ENCODE assay signal across 19 cellular contexts in the genomic region with DNA sequence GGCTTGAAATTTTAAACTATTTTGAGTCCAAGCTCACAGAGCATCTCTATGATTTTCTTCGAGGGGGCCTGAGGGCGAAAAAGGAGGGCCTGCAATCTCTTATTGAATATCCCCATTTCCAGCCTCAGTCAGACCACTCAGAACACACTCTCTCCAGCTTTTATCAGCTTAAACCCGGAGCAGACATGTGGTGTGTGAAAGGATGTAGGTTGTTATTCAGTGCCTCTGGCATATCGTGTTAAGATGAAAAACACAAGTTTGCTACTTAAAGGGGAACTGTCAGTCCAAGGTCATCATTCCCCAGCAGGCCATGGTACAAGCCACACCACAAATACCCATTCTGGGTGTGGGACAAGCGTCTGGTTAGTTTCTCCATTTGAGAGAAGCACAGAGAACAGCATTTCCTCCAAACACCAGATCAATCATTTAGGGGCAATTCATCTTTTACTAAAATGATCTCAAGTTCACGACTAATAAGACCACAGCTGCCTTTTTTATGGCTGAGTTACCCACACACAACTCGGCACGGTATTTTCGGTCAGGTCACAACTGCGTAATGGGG.
DNase-seq lines count a peak whose midpoint lies in the region; ATAC-seq and TF ChIP-seq lines count a peak whose summit lies in the region.
"Had no signal": no experiment of that assay in that cellular context is flagged by ENCODE, and none has a peak within 500 bp of the region (broad histone marks: within the 10 kb centered on the region; RNA-seq: fewer than 3 reads in every experiment).

No MANE protein-coding gene starts in this region.

- no peak overlapping the region for H3K9ac ChIP-seq in GM23248

- H3K36me3 ChIP-seq in GM23248 (ENCODE audit: low read depth) = no peaks in the 10 kb centered on the region
- H3K36me3 ChIP-seq in upper lobe of right lung = no peaks in the 10 kb centered on the region

- no peak for TF ChIP-seq CTCF in type B pancreatic cell (conservative IDR thresholded peaks at IDR 0.05)
- no peak for TF ChIP-seq CTCF in upper lobe of right lung (IDR thresholded peaks at IDR 0.05)

- H3K27ac ChIP-seq in GM23248 (no peak overlapping the region), upper lobe of right lung (no peak overlapping the region)
- H3K27ac ChIP-seq: C4-2B, HL-60 had no signal

- H3K27me3 ChIP-seq in GM23248 (replicated peaks; ENCODE audit: insufficient read depth) (no peaks in the 10 kb centered on the region), upper lobe of right lung (no peaks in the 10 kb centered on the region)

- H3K4me2 ChIP-seq in GM23248 (ENCODE audit: unreplicated experiment) = no peak overlapping the region

- ATAC-seq in SK-N-SH treated with all-trans-retinoic acid at 6 μM for 48 hours (peak; percentile 39; the same call in 1 of the 3 replicates), upper lobe of right lung (no peak)
- ATAC-seq: HCT116, K562 had no signal

- H3F3A ChIP-seq in GM23248 (ENCODE audit: insufficient read depth) = no peaks in the 10 kb centered on the region

- DNase-seq in MV-4-11 (lab: John Stamatoyannopoulos, UW) = peak; percentile 20
- DNase-seq in myocyte (ENCODE audit: low read depth) = peak; percentile 0
- no peak for DNase-seq in type B pancreatic cell (ENCODE audit: extremely low spot score, unreplicated experiment)
- no peak for DNase-seq in GM23248
- DNase-seq in upper lobe of right lung = no peak
- DNase-seq in cortex of kidney (lab: John Stamatoyannopoulos, UW) = no peak
- DNase-seq: ACHN; Calu3; CD4-positive, alpha-beta memory T cell; DMS79 treated with DMSO at 0.1 percent for 48 hours; GF-D8; H7; HFFc6; IMR-90 had no signal

- no peaks in the 10 kb centered on the region for H4K20me1 ChIP-seq in GM23248 (ENCODE audit: insufficient read depth)

- peak overlapping the region; percentile 65 for H3K4me3 Mint-ChIP-seq in type B pancreatic cell
- H3K4me3 Mint-ChIP-seq: CD4-positive, alpha-beta memory T cell; HFFc6 had no signal

- H3K9me2 ChIP-seq in GM23248 (ENCODE audit: insufficient read depth) = no peaks in the 10 kb centered on the region

- no peaks in the 10 kb centered on the region for H3K36me3 Mint-ChIP-seq in type B pancreatic cell
- H3K36me3 Mint-ChIP-seq: CD4-positive, alpha-beta memory T cell had no signal

- H3K9me3 ChIP-seq in GM23248 (ENCODE audit: low read depth) (no peaks in the 10 kb centered on the region), upper lobe of right lung (no peaks in the 10 kb centered on the region)

- peaks cover 6% of the 10 kb centered on the region for H3K9me3 Mint-ChIP-seq in type B pancreatic cell

- in situ Hi-C loops in GM23248 (cut with MboI) = no loop called here

- no peaks in the 10 kb centered on the region for H3K4me1 ChIP-seq in GM23248 (ENCODE audit: insufficient read depth)
- no peaks in the 10 kb centered on the region for H3K4me1 ChIP-seq in upper lobe of right lung

- H3K27me3 Mint-ChIP-seq in type B pancreatic cell = no peaks in the 10 kb centered on the region

- WGBS in GM23248 (ENCODE audit: low coverage in 1 of 2, low lambda C conversion rate in 2 of 2, missing lambda C conversion rate in 2 of 2), 2 experiments = 21 to 25% methylated on average over 10 of the region's 10 CpGs

- H2AFZ ChIP-seq in GM23248 = no peak overlapping the region

- intact Hi-C loops in upper lobe of right lung (cut with DNase I) = no loop called here

- H3K4me3 ChIP-seq in GM23248 (no peak overlapping the region), upper lobe of right lung (no peak overlapping the region)
- H3K4me3 ChIP-seq: K562 had no signal

- H3K4me1 Mint-ChIP-seq in type B pancreatic cell (ENCODE audit: unreplicated experiment) = peaks cover 10% of the 10 kb centered on the region

- no peaks in the 10 kb centered on the region for H3K79me2 ChIP-seq in GM23248 (ENCODE audit: insufficient read depth)

- H3K27ac Mint-ChIP-seq in type B pancreatic cell = peak overlapping the region; percentile 81
- H3K27ac Mint-ChIP-seq: CD4-positive, alpha-beta memory T cell; HFFc6 had no signal

TF ChIP-seq in SK-N-SH treated with all-trans-retinoic acid at 6 μM for 48 hours, 23 proteins besides CTCF, POLR2A, EP300 and RAD21:
- no peak for TF ChIP-seq TOX (CRISPR knock-in tag; IDR thresholded peaks at IDR 0.05; ENCODE audit: borderline replicate concordance)

Comparison
In these comparisons a context has a peak if more than half of its experiments do, and no peak if none do; other contexts are left out.
1. DNase-seq: peak in MV-4-11 (single experiment) and myocyte (single experiment); none in type B pancreatic cell (single experiment), GM23248 (single experiment), upper lobe of right lung (single experiment) and cortex of kidney (single experiment).